9 cellular contexts compared by ENCODE assay signal in genomic region chr1:177181280-177181630, GRCh38. TPM values are rescaled to one million over a fixed set of nuclear protein-coding genes. Genes with fewer than 3 reads are reported as not detected.
DNase-seq lines count a peak whose midpoint lies in the region; ATAC-seq and TF ChIP-seq lines count a peak whose summit lies in the region.
"Had no signal": no experiment of that assay in that cellular context is flagged by ENCODE, and none has a peak within 500 bp of the region (broad histone marks: within the 10 kb centered on the region; RNA-seq: fewer than 3 reads in every experiment).

No MANE protein-coding gene starts in this region.

- H3K27ac ChIP-seq in OCI-LY3 (ENCODE audit: low read length), result no peak overlapping the region
- no peak overlapping the region for H3K27ac ChIP-seq in iPS DF 6.9 (ENCODE audit: low read length)
- no peak overlapping the region for H3K27ac ChIP-seq in testis

- peaks cover 8% of the 10 kb centered on the region for H3K4me1 Mint-ChIP-seq in activated T-cell treated with anti-CD3 and anti-CD28 coated beads, Interleukin-2, amount 50 U/mL, for 4 hours (ENCODE audit: low read depth)

- H4K20me1 ChIP-seq in OCI-LY3 (ENCODE audit: insufficient read depth, low read length), result no peaks in the 10 kb centered on the region

- H3K27me3 Mint-ChIP-seq in activated T-cell treated with anti-CD3 and anti-CD28 coated beads, Interleukin-2, amount 50 U/mL, for 4 hours (ENCODE audit: low read depth), result peaks cover 25% of the 10 kb centered on the region

- no CpG with 5 or more reads among the region's 13 CpGs for WGBS in iPS DF 6.9 (ENCODE audit: insufficient coverage, insufficient read length)
- 42 to 43% methylated on average over 12 to 13 of the region's 13 CpGs for whole genome bisulfite sequencing in testis, 2 donors

- ATAC-seq in activated T-cell treated with anti-CD3 and anti-CD28 coated beads, Interleukin-2, amount 50 U/mL, for 4 hours, result no peak
- no peak for ATAC-seq in HG02678 (IDR thresholded peaks at IDR 0.05; ENCODE audit: unreplicated experiment)
- no peak for ATAC-seq in activated CD4-positive, CD25-positive, alpha-beta regulatory T cell treated with anti-CD3 and anti-CD28 coated beads, Interleukin-2, amount 50 U/mL, for 24 hours

- H3K4me2 ChIP-seq in OCI-LY3 (ENCODE audit: low read length), result peak overlapping the region; percentile 59

- TF ChIP-seq CTCF in OCI-LY3 (IDR thresholded peaks at IDR 0.05; ENCODE audit: low read depth, low read length) (no peak), testis (IDR thresholded peaks at IDR 0.05) (no peak)

- H3K9me3 ChIP-seq in OCI-LY3 (ENCODE audit: insufficient read depth, low read length), result no peaks in the 10 kb centered on the region
- no peaks in the 10 kb centered on the region for H3K9me3 ChIP-seq in iPS DF 6.9 (ENCODE audit: control insufficient read depth, insufficient read depth, low read length)
- no peaks in the 10 kb centered on the region for H3K9me3 ChIP-seq in testis

- DNase-seq in activated T-cell treated with anti-CD3 and anti-CD28 coated beads, Interleukin-2, amount 50 U/mL, for 4 hours, result no peak
- no peak for DNase-seq in activated T-cell treated with anti-CD3 and anti-CD28 coated beads for 4 hours
- no peak for DNase-seq in iPS DF 6.9 (ENCODE audit: low read depth, low spot score)
- peak; percentile 16 for DNase-seq in testis
- no peak for DNase-seq in HK-2 (ENCODE audit: unreplicated experiment)

- no peaks in the 10 kb centered on the region for H3K36me3 ChIP-seq in OCI-LY3 (replicated peaks; ENCODE audit: low read depth, low read length)
- H3K36me3 ChIP-seq in iPS DF 6.9 (ENCODE audit: control insufficient read depth, insufficient read depth, low read length), result no peaks in the 10 kb centered on the region
- no peaks in the 10 kb centered on the region for H3K36me3 ChIP-seq in testis (ENCODE audit: low read depth, missing control alignments)

- 0 out of 2 replicates have a peak, but pooled peaks cover 6% of the 10 kb centered on the region for H3K4me1 ChIP-seq in OCI-LY3 (ENCODE audit: low read length)
- no peaks in the 10 kb centered on the region for H3K4me1 ChIP-seq in iPS DF 6.9 (ENCODE audit: control insufficient read depth, insufficient read depth, low read length)
- H3K4me1 ChIP-seq in testis, result no peaks in the 10 kb centered on the region

- H3K79me2 ChIP-seq in OCI-LY3 (ENCODE audit: low read length), result no peaks in the 10 kb centered on the region

- no peak overlapping the region for H3K9ac ChIP-seq in OCI-LY3 (ENCODE audit: low read length)

- no peak for TF ChIP-seq POLR2A in testis (IDR thresholded peaks at IDR 0.05)

- H3K4me3 ChIP-seq in OCI-LY3 (ENCODE audit: low read length) (peak overlapping the region; percentile 53), iPS DF 6.9 (ENCODE audit: low read length) (peak overlapping the region; percentile 25; the same call in 1 of the 2 replicates), testis (peak overlapping the region; percentile 13 to 40)

- peaks cover 21% of the 10 kb centered on the region for H3K27me3 ChIP-seq in OCI-LY3 (ENCODE audit: low read depth, low read length)
- peaks cover 6% of the 10 kb centered on the region; the same call in 1 of the 2 replicates for H3K27me3 ChIP-seq in iPS DF 6.9 (ENCODE audit: control insufficient read depth, insufficient read depth, low read length)
- H3K27me3 ChIP-seq in testis, result no peaks in the 10 kb centered on the region

- intact Hi-C loops in testis (cut with DNase I; ENCODE audit: low total_unique reads), result no loop called here

- H2AFZ ChIP-seq in OCI-LY3 (ENCODE audit: low read depth, low read length), result no peak overlapping the region

- peaks cover 4% of the 10 kb centered on the region for H3K9me3 Mint-ChIP-seq in activated T-cell treated with anti-CD3 and anti-CD28 coated beads, Interleukin-2, amount 50 U/mL, for 4 hours

- H3K4me3 Mint-ChIP-seq in activated T-cell treated with anti-CD3 and anti-CD28 coated beads, Interleukin-2, amount 50 U/mL, for 4 hours, result peak overlapping the region; percentile 19

- H3K36me3 Mint-ChIP-seq in activated T-cell treated with anti-CD3 and anti-CD28 coated beads, Interleukin-2, amount 50 U/mL, for 4 hours (ENCODE audit: insufficient read depth), result no peaks in the 10 kb centered on the region

RNA-seq across cellular contexts. Expression of gene BRINP2, which starts 10.5 kb away (rescaled TPM):
- total RNA-seq in activated T-cell treated with anti-CD3 and anti-CD28 coated beads, Interleukin-2, amount 50 U/mL, for 4 hours, result not detected
- total RNA-seq in testis, result 1 to 10 TPM; 5.9 to 6.1 TPM
- 6.7 TPM for polyA plus RNA-seq in testis (ENCODE audit: insufficient read depth, low read depth, low replicate concordance)
- total RNA-seq: kidney epithelial cell had no signal

RNA-seq across cellular contexts. Expression of gene ASTN1, which starts 16.7 kb away (rescaled TPM):
- total RNA-seq in activated T-cell treated with anti-CD3 and anti-CD28 coated beads, Interleukin-2, amount 50 U/mL, for 4 hours, result not detected
- 1 to 10 TPM; 1.2 to 2.1 TPM for total RNA-seq in testis
- 2.7 TPM for polyA plus RNA-seq in testis (ENCODE audit: insufficient read depth, low read depth, low replicate concordance)

Comparison
In these comparisons a context has a peak if more than half of its experiments do, and no peak if none do; other contexts are left out.
1. RNA of gene BRINP2, which starts 10.5 kb away (total RNA-seq): 5.9 to 6.1 TPM in testis; not detected in activated T-cell treated with anti-CD3 and anti-CD28 coated beads, Interleukin-2, amount 50 U/mL, for 4 hours; every median in the first group is over 4 times any median in the second.
2. Peak in every context shown above with its lines, with median percentiles within 50 percentile points of each other: H3K4me3 ChIP-seq.